ENCODE assay signal across 10 cellular contexts in genomic region chr3:144763878-144764454, GRCh38.
DNase-seq lines count a peak whose midpoint lies in the region; ATAC-seq and TF ChIP-seq lines count a peak whose summit lies in the region.
"Had no signal": no experiment of that assay in that cellular context is flagged by ENCODE, and none has a peak within 500 bp of the region (broad histone marks: within the 10 kb centered on the region; RNA-seq: fewer than 3 reads in every experiment).

No MANE protein-coding gene starts in this region.

- H3K36me3 ChIP-seq in OCI-LY3 (replicated peaks; ENCODE audit: low read depth, low read length) (no peaks in the 10 kb centered on the region), smooth muscle cell (ENCODE audit: low read depth) (no peaks in the 10 kb centered on the region), tibial artery (no peaks in the 10 kb centered on the region), Peyer's patch (no peaks in the 10 kb centered on the region)
- H3K36me3 ChIP-seq: left ventricle myocardium inferior, suprapubic skin had no signal

- DNase-seq in smooth muscle cell (lab: John Stamatoyannopoulos, UW; ENCODE audit: unreplicated experiment) (no peak), tibial artery (no peak), foreskin fibroblast (no peak), Peyer's patch (no peak)
- DNase-seq: left ventricle myocardium inferior had no signal

- H3K9ac ChIP-seq in OCI-LY3 (ENCODE audit: low read length), result peak overlapping the region; percentile 31
- no peak overlapping the region for H3K9ac ChIP-seq in smooth muscle cell (ENCODE audit: low read depth)

- H3K79me2 ChIP-seq in OCI-LY3 (ENCODE audit: low read length) (no peaks in the 10 kb centered on the region), smooth muscle cell (ENCODE audit: low read depth) (no peaks in the 10 kb centered on the region)

- no peaks in the 10 kb centered on the region for H3K4me1 ChIP-seq in OCI-LY3 (ENCODE audit: low read length)
- H3K4me1 ChIP-seq in smooth muscle cell (ENCODE audit: low read depth), result no peaks in the 10 kb centered on the region
- H3K4me1 ChIP-seq in tibial artery, result no peaks in the 10 kb centered on the region
- no peaks in the 10 kb centered on the region for H3K4me1 ChIP-seq in Peyer's patch
- H3K4me1 ChIP-seq: left ventricle myocardium inferior, suprapubic skin had no signal

- ATAC-seq in GM19438 (IDR thresholded peaks at IDR 0.05; ENCODE audit: low read depth, unreplicated experiment), result peak; percentile 98
- ATAC-seq in HG02981 (IDR thresholded peaks at IDR 0.05; ENCODE audit: unreplicated experiment), result peak; percentile 76
- ATAC-seq in esophagus mucosa, result no peak

- no peaks in the 10 kb centered on the region for H3F3A ChIP-seq in smooth muscle cell (ENCODE audit: low read depth)

- peak overlapping the region; percentile 78 for H2AFZ ChIP-seq in OCI-LY3 (ENCODE audit: low read depth, low read length)
- H2AFZ ChIP-seq in smooth muscle cell (ENCODE audit: low read depth), result peak overlapping the region; percentile 56

- H3K4me3 ChIP-seq in OCI-LY3 (ENCODE audit: low read length) (peak overlapping the region; percentile 65), smooth muscle cell (peak overlapping the region; percentile 31), tibial artery (no peak overlapping the region), foreskin fibroblast (ENCODE audit: low read depth in 1 of 2, low read length in 2 of 2) (peak overlapping the region in 1 of 2 donors; percentile 20), Peyer's patch (no peak overlapping the region)
- H3K4me3 ChIP-seq: left ventricle myocardium inferior, suprapubic skin had no signal

- 86% methylated on average over 3 of the region's 3 CpGs for WGBS in smooth muscle cell (ENCODE audit: low lambda C conversion rate)

- H3K27ac ChIP-seq in OCI-LY3 (ENCODE audit: low read length) (no peak overlapping the region), smooth muscle cell (ENCODE audit: low read depth) (no peak overlapping the region), tibial artery (no peak overlapping the region), Peyer's patch (no peak overlapping the region)
- H3K27ac ChIP-seq: left ventricle myocardium inferior, suprapubic skin had no signal

- H3K9me3 ChIP-seq in OCI-LY3 (ENCODE audit: insufficient read depth, low read length), result no peaks in the 10 kb centered on the region
- no peaks in the 10 kb centered on the region for H3K9me3 ChIP-seq in smooth muscle cell (replicated peaks; ENCODE audit: low read depth)
- H3K9me3 ChIP-seq in tibial artery, result no peaks in the 10 kb centered on the region
- H3K9me3 ChIP-seq in Peyer's patch, result no peaks in the 10 kb centered on the region
- H3K9me3 ChIP-seq: left ventricle myocardium inferior, suprapubic skin had no signal

- H4K20me1 ChIP-seq in OCI-LY3 (ENCODE audit: insufficient read depth, low read length), result no peaks in the 10 kb centered on the region
- no peaks in the 10 kb centered on the region for H4K20me1 ChIP-seq in smooth muscle cell (ENCODE audit: low read depth)

- no peaks in the 10 kb centered on the region for H3K27me3 ChIP-seq in OCI-LY3 (ENCODE audit: low read depth, low read length)
- H3K27me3 ChIP-seq in smooth muscle cell (ENCODE audit: low read depth), result no peaks in the 10 kb centered on the region
- H3K27me3 ChIP-seq in tibial artery, result no peaks in the 10 kb centered on the region
- H3K27me3 ChIP-seq in Peyer's patch, result no peaks in the 10 kb centered on the region
- H3K27me3 ChIP-seq: suprapubic skin had no signal

- H3K4me2 ChIP-seq in OCI-LY3 (ENCODE audit: low read length) (peak overlapping the region; percentile 77), smooth muscle cell (peak overlapping the region; percentile 71)

- TF ChIP-seq CTCF in OCI-LY3 (IDR thresholded peaks at IDR 0.05; ENCODE audit: low read depth, low read length) (no peak), smooth muscle cell (IDR thresholded peaks at IDR 0.05; ENCODE audit: borderline replicate concordance, insufficient read depth, poor library complexity, severe bottlenecking) (no peak), tibial artery (IDR thresholded peaks at IDR 0.05) (no peak), foreskin fibroblast (IDR thresholded peaks at IDR 0.05; ENCODE audit: low read depth, low read length) (no peak), Peyer's patch (IDR thresholded peaks at IDR 0.05) (no peak)

- TF ChIP-seq POLR2A in Peyer's patch (IDR thresholded peaks at IDR 0.05), result no peak

- intact Hi-C loops in tibial artery (cut with DNase I; ENCODE audit: low total_unique reads), result no loop called here

Comparison
In these comparisons a context has a peak if more than half of its experiments do, and no peak if none do; other contexts are left out.
1. H3K4me3 ChIP-seq: peak in OCI-LY3 (single experiment) and smooth muscle cell (single experiment); none in tibial artery (0 of 2) and Peyer's patch (0 of 4).